Comparison of ENCODE assay signal across 1 cellular context in genomic region chr2:232486558-232487384, GRCh38.
TF ChIP-seq lines count a peak whose summit lies in the region.

No MANE protein-coding gene starts in this region.

TF ChIP-seq in H1, 55 proteins besides CTCF, POLR2A, EP300 and RAD21:
- TF ChIP-seq KDM4A (IDR thresholded peaks at IDR 0.05; ENCODE audit: low read depth, low read length, severe bottlenecking), result peak; percentile 44
- TF ChIP-seq, protein P1, sequence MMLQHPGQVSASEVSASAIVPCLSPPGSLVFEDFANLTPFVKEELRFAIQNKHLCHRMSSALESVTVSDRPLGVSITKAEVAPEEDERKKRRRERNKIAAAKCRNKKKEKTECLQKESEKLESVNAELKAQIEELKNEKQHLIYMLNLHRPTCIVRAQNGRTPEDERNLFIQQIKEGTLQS (IDR thresholded peaks at IDR 0.05; ENCODE audit: insufficient read depth, low read depth, low read length), result no peak
- no peak for TF ChIP-seq CHD1 (IDR thresholded peaks at IDR 0.05; ENCODE audit: low read depth, low read length)
- TF ChIP-seq RBBP5 (IDR thresholded peaks at IDR 0.05; ENCODE audit: borderline replicate concordance, low read depth, low read length), result peak; percentile 17; the same call in 1 of the 2 replicates
- TF ChIP-seq KDM1A (IDR thresholded peaks at IDR 0.05; ENCODE audit: borderline replicate concordance, low read length), result no peak
- TF ChIP-seq EZH2 (IDR thresholded peaks at IDR 0.05; ENCODE audit: low read depth, low read length, severe bottlenecking), result peak; percentile 78
- TF ChIP-seq, protein P2, sequence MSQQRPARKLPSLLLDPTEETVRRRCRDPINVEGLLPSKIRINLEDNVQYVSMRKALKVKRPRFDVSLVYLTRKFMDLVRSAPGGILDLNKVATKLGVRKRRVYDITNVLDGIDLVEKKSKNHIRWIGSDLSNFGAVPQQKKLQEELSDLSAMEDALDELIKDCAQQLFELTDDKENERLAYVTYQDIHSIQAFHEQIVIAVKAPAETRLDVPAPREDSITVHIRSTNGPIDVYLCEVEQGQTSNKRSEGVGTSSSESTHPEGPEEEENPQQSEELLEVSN (IDR thresholded peaks at IDR 0.05), result no peak
- TF ChIP-seq BACH1 (IDR thresholded peaks at IDR 0.05; ENCODE audit: low read length), result no peak
- TF ChIP-seq JUN (IDR thresholded peaks at IDR 0.05; ENCODE audit: low read depth, low read length), result no peak
- no peak for TF ChIP-seq SIRT6 (IDR thresholded peaks at IDR 0.05; ENCODE audit: low read length)
- peak; percentile 67 for TF ChIP-seq SUZ12 (IDR thresholded peaks at IDR 0.05; ENCODE audit: low read length)
- TF ChIP-seq CHD2 (IDR thresholded peaks at IDR 0.05; ENCODE audit: low read length), result no peak
- TF ChIP-seq TAF1 (IDR thresholded peaks at IDR 0.05; ENCODE audit: low read depth, low read length), result no peak
